Comparison of ENCODE assay signal across 31 cellular contexts in the genomic region with DNA sequence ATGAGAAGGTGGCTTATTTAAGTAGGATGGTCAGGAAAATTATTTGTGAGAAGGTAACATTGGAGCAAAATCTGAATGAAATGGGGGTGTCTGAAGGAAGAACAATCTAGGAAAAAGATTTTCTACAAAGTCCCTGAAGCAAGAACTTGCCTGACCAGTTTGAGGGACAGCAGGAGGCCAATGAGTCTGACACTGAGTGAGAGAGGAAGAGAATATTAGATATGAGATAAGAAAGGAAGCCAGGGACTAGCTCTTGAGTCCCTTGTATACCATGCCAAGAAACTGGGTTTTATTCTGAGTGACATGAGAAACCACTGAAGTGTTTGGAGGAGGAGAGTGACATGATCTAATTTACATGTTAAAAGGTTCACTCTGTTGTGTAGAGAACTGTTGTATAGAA.
"Had no signal": no experiment of that assay in that cellular context is flagged by ENCODE, and none has a peak within 500 bp of the region (broad histone marks: within the 10 kb centered on the region; RNA-seq: fewer than 3 reads in every experiment).

No MANE protein-coding gene starts in this region.

- DNase-seq: activated CD4-positive, alpha-beta memory T cell treated with anti-CD3 and anti-CD28 coated beads for 36 hours; activated CD4-positive, alpha-beta T cell treated with anti-CD3 and anti-CD28 coated beads for 4 hours; activated CD4-positive, alpha-beta T cell treated with anti-CD3 and anti-CD28 coated beads, Interleukin-2, amount 50 U/mL, for 1 hour; activated CD4-positive, CD25-positive, alpha-beta regulatory T cell treated with anti-CD3 and anti-CD28 coated beads, Interleukin-2, amount 50 U/mL, for 72 hours; activated CD8-positive, alpha-beta memory T cell treated with anti-CD3 and anti-CD28 coated beads, Interleukin-2, amount 50 U/mL, for 4 hours; activated gamma-delta T cell treated with Interleukin-2 at 50 U/mL for 16 hours; activated naive CD4-positive, alpha-beta T cell treated with anti-CD3 and anti-CD28 coated beads for 36 hours; activated T-cell treated with anti-CD3 and anti-CD28 coated beads for 4 hours; activated T-cell treated with anti-CD3 and anti-CD28 coated beads, Interleukin-2, amount 50 U/mL, for 4 hours; adrenal gland; body of pancreas; NCI-H1105; NCI-H1417 treated with DMSO at 0.1 percent for 48 hours; NCI-H1694; NCI-H1930; NCI-H2081 treated with DMSO at 0.1 percent for 48 hours; NCI-H2171; NCI-H524; PC-3; Peyer's patch; RPMI8226; SHP77 treated with DMSO at 0.1 percent for 48 hours; SK-N-SH had no signal

- H3K27ac Mint-ChIP-seq: activated CD4-positive, alpha-beta memory T cell treated with anti-CD3 and anti-CD28 coated beads for 36 hours; activated naive CD4-positive, alpha-beta T cell treated with anti-CD3 and anti-CD28 coated beads for 36 hours; activated naive CD4-positive, alpha-beta T cell treated with anti-CD3 and anti-CD28 coated beads, Interleukin-2, amount 50 U/mL, for 72 hours; activated T-helper 1 cell treated with anti-CD3 and anti-CD28 coated beads, Interleukin-12 subunit alpha, Interleukin-12 subunit beta, Interleukin-2, Interleukin-4 antibody, amounts not matched to agents 30 ng/mL and 10 ng/mL and 1 ng/mL, durations not matched to agents 14 hours and 24 hours and 36 hours; T-helper 1 cell treated with Interleukin-12 subunit alpha and Interleukin-12 subunit beta and Interleukin-4 antibody, amounts not matched to agents 30 μg/mL and 1 μg/mL, for 36 hours; T-helper 2 cell treated with Interferon-gamma antibody and Interleukin-4, amounts not matched to agents 5 μg/mL and 100 μg/mL, for 36 hours had no signal

- FAIRE-seq: K562, TTC549 had no signal

- H3K4me3 ChIP-seq: adrenal gland, body of pancreas, breast epithelium, K562, Peyer's patch, SJSA1 had no signal

- H3K36me3 ChIP-seq: adrenal gland, breast epithelium, Peyer's patch, SJSA1 had no signal

- H3K27me3 ChIP-seq: body of pancreas, Peyer's patch, SJSA1 had no signal

- H3K36me3 Mint-ChIP-seq: activated CD4-positive, alpha-beta memory T cell treated with anti-CD3 and anti-CD28 coated beads for 36 hours; activated naive CD4-positive, alpha-beta T cell treated with anti-CD3 and anti-CD28 coated beads, Interleukin-2, amount 50 U/mL, for 72 hours had no signal

- H3K9me3 ChIP-seq: adrenal gland, body of pancreas, Peyer's patch, SJSA1, SK-N-SH had no signal

- H3K4me3 Mint-ChIP-seq: activated CD4-positive, alpha-beta memory T cell treated with anti-CD3 and anti-CD28 coated beads for 36 hours; activated naive CD4-positive, alpha-beta T cell treated with anti-CD3 and anti-CD28 coated beads for 36 hours; activated T-cell treated with anti-CD3 and anti-CD28 coated beads, Interleukin-2, amount 50 U/mL, for 4 hours; activated T-helper 1 cell treated with anti-CD3 and anti-CD28 coated beads, Interleukin-12 subunit alpha, Interleukin-12 subunit beta, Interleukin-2, Interleukin-4 antibody, amounts not matched to agents 30 ng/mL and 10 ng/mL and 1 ng/mL, durations not matched to agents 14 hours and 24 hours and 36 hours; T-helper 1 cell treated with Interleukin-12 subunit alpha and Interleukin-12 subunit beta and Interleukin-4 antibody, amounts not matched to agents 30 μg/mL and 1 μg/mL, for 36 hours; T-helper 2 cell treated with Interferon-gamma antibody and Interleukin-4, amounts not matched to agents 5 μg/mL and 100 μg/mL, for 36 hours had no signal

- ATAC-seq: activated naive CD4-positive, alpha-beta T cell treated with anti-CD3 and anti-CD28 coated beads, Interleukin-2, amount 50 U/mL, for 72 hours; activated T-cell treated with anti-CD3 and anti-CD28 coated beads, Interleukin-2, amount 50 U/mL, for 4 hours; body of pancreas; K562; PC-3 had no signal

- H3K4me2 ChIP-seq: SK-N-SH had no signal

- H3K9ac ChIP-seq: SK-N-SH had no signal

- H3K27ac ChIP-seq: adrenal gland, body of pancreas, breast epithelium, Peyer's patch, SJSA1 had no signal

- H3K27me3 Mint-ChIP-seq: activated CD4-positive, alpha-beta memory T cell treated with anti-CD3 and anti-CD28 coated beads for 36 hours had no signal

- H3K9me3 Mint-ChIP-seq: activated T-helper 1 cell treated with anti-CD3 and anti-CD28 coated beads, Interleukin-12 subunit alpha, Interleukin-12 subunit beta, Interleukin-2, Interleukin-4 antibody, amounts not matched to agents 30 ng/mL and 10 ng/mL and 1 ng/mL, durations not matched to agents 14 hours and 24 hours and 36 hours had no signal

- H3K4me1 ChIP-seq: adrenal gland, body of pancreas, breast epithelium, Peyer's patch, SJSA1 had no signal
